23 cellular contexts compared by ENCODE assay signal in the genomic region with DNA sequence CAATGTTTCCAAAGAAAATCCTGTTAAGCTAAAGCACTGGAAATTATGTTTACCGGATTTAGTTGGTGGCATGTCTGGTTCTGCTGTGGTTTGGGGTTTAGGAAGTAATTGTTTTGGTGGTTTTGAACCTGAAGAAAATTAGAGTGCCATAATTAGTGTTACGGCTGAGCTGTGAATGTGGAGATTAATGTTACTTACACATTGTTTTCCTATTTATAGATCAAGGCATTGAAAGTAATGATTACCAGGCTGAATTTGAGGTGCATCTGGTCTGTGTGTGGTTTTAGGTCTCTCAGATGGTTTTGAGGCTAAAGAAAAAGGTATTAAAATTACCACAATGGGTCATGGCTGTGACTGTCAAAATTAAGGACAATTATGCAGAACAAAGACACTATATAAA.
"Had no signal": no experiment of that assay in that cellular context is flagged by ENCODE, and none has a peak within 500 bp of the region (broad histone marks: within the 10 kb centered on the region; RNA-seq: fewer than 3 reads in every experiment).

No MANE protein-coding gene starts in this region.

- H3K9ac ChIP-seq: SK-N-SH had no signal

- H3K27me3 ChIP-seq: Peyer's patch, SJCRH30 had no signal

- H3K36me3 ChIP-seq: Peyer's patch, SJCRH30 had no signal

- H3K9me2 ChIP-seq: SK-N-SH had no signal

- H3K4me1 ChIP-seq: Peyer's patch had no signal

- ATAC-seq: activated T-cell treated with anti-CD3 and anti-CD28 coated beads, Interleukin-2, amount 50 U/mL, for 4 hours had no signal

- H3K9me3 ChIP-seq: Peyer's patch, SJCRH30, SK-N-SH had no signal

- DNase-seq: activated B cell treated with CpG ODN at 0.5 μM for 24 hours; activated CD4-positive, alpha-beta memory T cell treated with anti-CD3 and anti-CD28 coated beads for 36 hours; activated CD4-positive, alpha-beta T cell treated with anti-CD3 and anti-CD28 coated beads for 1 hour; activated CD4-positive, alpha-beta T cell treated with anti-CD3 and anti-CD28 coated beads, Interleukin-2, amount 10 ng/mL, durations not matched to agents 24 days and 14 days; activated CD8-positive, alpha-beta memory T cell treated with anti-CD3 and anti-CD28 coated beads for 24 hours; activated gamma-delta T cell; activated naive CD4-positive, alpha-beta T cell treated with anti-CD3 and anti-CD28 coated beads for 36 hours; activated naive CD8-positive, alpha-beta T cell treated with anti-CD3 and anti-CD28 coated beads for 36 hours; activated T-cell treated with anti-CD3 and anti-CD28 coated beads, Interleukin-2, amount 50 U/mL, for 4 hours; cerebellar nuclear complex; Karpas-422; NCI-H1048; NCI-H1694; NCI-H2029; NCI-H345; NCI-H510A; NCI-H526 treated with DMSO at 0.1 percent for 48 hours; Peyer's patch; Right ventricle myocardium superior; SK-N-SH had no signal

- FAIRE-seq: colon had no signal

- H3K4me3 ChIP-seq: Peyer's patch, SJCRH30 had no signal

- H3K27ac ChIP-seq: Peyer's patch, RWPE1, SJCRH30 had no signal

- H3K4me2 ChIP-seq: SK-N-SH had no signal
